10 cellular contexts compared by ENCODE assay signal in the genomic region with DNA sequence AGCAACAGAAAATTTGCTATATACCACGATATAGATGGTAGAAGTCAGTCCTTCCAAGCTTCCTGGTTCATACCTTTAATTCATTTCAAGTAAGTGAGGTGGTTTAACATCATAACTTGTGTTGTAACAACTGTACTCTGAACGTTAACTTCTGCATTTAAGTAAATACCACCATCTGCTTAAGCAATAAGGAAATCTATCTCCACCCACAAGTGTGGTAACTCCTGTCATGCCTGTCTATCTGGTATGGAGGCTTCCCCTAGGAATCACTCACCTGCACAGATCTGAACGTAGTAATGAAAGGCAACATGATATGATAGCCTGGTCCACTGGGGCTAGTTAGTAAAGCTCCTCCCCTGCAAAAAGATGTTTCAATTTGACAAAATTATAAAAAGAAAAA. TPM values are rescaled to one million over a fixed set of nuclear protein-coding genes. Genes with fewer than 3 reads are reported as not detected.
DNase-seq lines count a peak whose midpoint lies in the region; ATAC-seq, FAIRE-seq and TF ChIP-seq lines count a peak whose summit lies in the region.
"Had no signal": no experiment of that assay in that cellular context is flagged by ENCODE, and none has a peak within 500 bp of the region (broad histone marks: within the 10 kb centered on the region; RNA-seq: fewer than 3 reads in every experiment).

No MANE protein-coding gene starts in this region.

- 65 to 69% methylated on average over 3 of the region's 3 CpGs for WGBS in GM23248 (ENCODE audit: low coverage in 1 of 2, low lambda C conversion rate in 2 of 2, missing lambda C conversion rate in 2 of 2), 2 experiments
- 30% methylated on average over 3 of the region's 3 CpGs for WGBS in K562 (ENCODE audit: insufficient coverage, low coverage, missing lambda C conversion rate)

- H3K9me3 Mint-ChIP-seq in nephron progenitor cell: peaks cover 7% of the 10 kb centered on the region

- H3K27ac ChIP-seq in GM23248 (no peak overlapping the region), K562 (ENCODE audit: extremely low read depth, low read depth, low read length) (0 out of 3 replicates have a peak overlapping the region, but pooled peaks have one; percentile 19)

- peak; percentile 21 for DNase-seq in GM23248
- peak; percentile 61 for DNase-seq in NCI-H69 (lab: John Stamatoyannopoulos, UW)
- DNase-seq in K562 (ENCODE audit: extremely low read depth in 1 of 4, low spot score in 3 of 4): peak in 1 of 4 experiments; percentile 4
- no peak for DNase-seq in nephron progenitor cell
- no peak for DNase-seq in activated CD4-positive, CD25-positive, alpha-beta regulatory T cell treated with anti-CD3 and anti-CD28 coated beads, Interleukin-2, amount 50 U/mL, for 72 hours
- no peak for DNase-seq in SHP77 treated with DMSO at 0.1 percent for 48 hours (lab: John Stamatoyannopoulos, UW)
- DNase-seq in left cardiac atrium: no peak
- DNase-seq: activated gamma-delta T cell, GOT3 had no signal

- no peaks in the 10 kb centered on the region for H3K9me1 ChIP-seq in K562 (ENCODE audit: control insufficient read depth, insufficient read depth, low read length)

- no peak overlapping the region for H3K27ac Mint-ChIP-seq in nephron progenitor cell

- no TSS peak for BruUV-seq in K562 (replicated peaks; lab: Mats Ljungman, UMichigan)

- H3K4me1 ChIP-seq in GM23248 (ENCODE audit: insufficient read depth): peaks cover 36% of the 10 kb centered on the region
- H3K4me1 ChIP-seq in K562 (replicated peaks in 1 of 2; ENCODE audit: control insufficient read depth in 2 of 2, insufficient read depth in 2 of 2, low read length in 2 of 2): peaks cover 0 to 6% of the 10 kb centered on the region in 2 experiments; a peak in 2 of 5 replicates

- H4K20me1 ChIP-seq in GM23248 (ENCODE audit: insufficient read depth): no peaks in the 10 kb centered on the region
- H4K20me1 ChIP-seq in K562 (replicated peaks; ENCODE audit: control insufficient read depth, insufficient read depth, low read length): no peaks in the 10 kb centered on the region

- H3K27me3 ChIP-seq in GM23248 (replicated peaks; ENCODE audit: insufficient read depth) (no peaks in the 10 kb centered on the region), K562 (ENCODE audit: control insufficient read depth in 2 of 2, insufficient read depth in 2 of 2, low read length in 2 of 2) (no peaks in the 10 kb centered on the region)

- H3K4me3 Mint-ChIP-seq in nephron progenitor cell: peak overlapping the region; percentile 97

- H3K27me3 Mint-ChIP-seq in nephron progenitor cell (ENCODE audit: low read depth, poor library complexity): no peaks in the 10 kb centered on the region

- POLR2A ChIA-PET in K562 (lab: Yijun Ruan, JAX): no interaction called here

- H3K36me3 ChIP-seq in GM23248 (ENCODE audit: low read depth): peaks cover 10% of the 10 kb centered on the region; the same call in 1 of the 2 replicates
- H3K36me3 ChIP-seq in K562 (ENCODE audit: control insufficient read depth, insufficient read depth, low read length): peaks cover 50% of the 10 kb centered on the region; the same call in 2 of the 3 replicates

- no peaks in the 10 kb centered on the region for H3K9me2 ChIP-seq in GM23248 (ENCODE audit: insufficient read depth)

- H3F3A ChIP-seq in GM23248 (ENCODE audit: insufficient read depth): peaks cover 34% of the 10 kb centered on the region

- H3K4me2 ChIP-seq in GM23248 (ENCODE audit: unreplicated experiment) (peak overlapping the region; percentile 93), K562 (ENCODE audit: insufficient read depth, low read length) (peak overlapping the region; percentile 38; the same call in 1 of the 2 replicates)

- peak; percentile 55 for FAIRE-seq in K562 (lab: Jason Lieb, UNC)

- H3K4me3 ChIP-seq in GM23248 (no peak overlapping the region), K562 (no peak overlapping the region)

- intact Hi-C loops in K562 (cut with micrococcal nuclease): no loop called here
- intact Hi-C loops in left cardiac atrium (cut with DNase I): no loop called here

- CTCF ChIA-PET in K562 (lab: Yijun Ruan, JAX; ENCODE audit: low intra/inter-chr PET ratio): no interaction called here

- no peak for TF ChIP-seq EP300 in K562 (IDR thresholded peaks at IDR 0.05; ENCODE audit: low read length)

- H3K4me1 Mint-ChIP-seq in nephron progenitor cell: peaks cover 60% of the 10 kb centered on the region

- in situ Hi-C loops in GM23248 (cut with MboI): no loop called here
- in situ Hi-C loops in K562 (cut with MboI): no loop called here

- ATAC-seq in K562 (no peak), GM21390 (IDR thresholded peaks at IDR 0.05; ENCODE audit: unreplicated experiment) (no peak), left cardiac atrium (no peak)

- H3K9ac ChIP-seq in GM23248 (no peak overlapping the region), K562 (ENCODE audit: insufficient read depth in 1 of 2, low read depth in 2 of 2, low read length in 2 of 2) (no peak overlapping the region)

- H3K9me3 ChIP-seq in GM23248 (ENCODE audit: low read depth) (no peaks in the 10 kb centered on the region), K562 (replicated peaks; ENCODE audit: control insufficient read depth, insufficient read depth, low read depth, low read length) (no peaks in the 10 kb centered on the region)

- peaks cover 42% of the 10 kb centered on the region for H3K36me3 Mint-ChIP-seq in nephron progenitor cell (ENCODE audit: low read depth)

- H3K79me2 ChIP-seq in GM23248 (ENCODE audit: insufficient read depth) (peaks cover 72% of the 10 kb centered on the region), K562 (ENCODE audit: control insufficient read depth, insufficient read depth, low read length) (peaks cover 69% of the 10 kb centered on the region)

- TF ChIP-seq POLR2A in K562 (conservative IDR thresholded peaks at IDR 0.05): no peak

- TF ChIP-seq CTCF in K562 (IDR thresholded peaks at IDR 0.05 in 2 of 3, conservative IDR thresholded peaks at IDR 0.05 in 1 of 3; ENCODE audit: insufficient read depth in 2 of 3, low read depth in 1 of 3, low read length in 3 of 3) (no peak), nephron progenitor cell (IDR thresholded peaks at IDR 0.05) (no peak)

- no peak overlapping the region for H2AFZ ChIP-seq in GM23248
- no peak overlapping the region for H2AFZ ChIP-seq in K562 (ENCODE audit: low read depth, low read length)

- no peak for TF ChIP-seq RAD21 in K562 (CRISPR knock-in tag; conservative IDR thresholded peaks at IDR 0.05 in 1 of 2, IDR thresholded peaks at IDR 0.05 in 1 of 2)

RNA-seq across cellular contexts. Expression of gene ERLIN1, which starts 2.3 kb away (rescaled TPM):
- 32.2 and 43.3 TPM in 2 replicates for total RNA-seq in GM23248 (2014; rRNA removed; shearing (Covaris generic))
- polyA plus RNA-seq in GM23248 (2016; fragmentation: Nextera tagmentation; extraction: Ambion mirVana) (62.5 and 63.3 TPM in 2 replicates), K562 (2011; rRNA removed) (20.1 and 23.0 TPM in 2 replicates), K562 (2014; fragmentation: Illumina TruSeq; extraction: Trizol) (20.3 and 26.8 TPM in 2 replicates), K562 (2014; fragmentation: Nextera tagmentation; extraction: Ambion mirVana) (10 to 100 TPM in 1 of 2 experiments, 1 to 10 TPM in 1; 9.8 to 15.5 TPM), K562 (2014; rRNA removed) (16.1 and 19.1 TPM in 2 replicates)
- 20.4 and 27.6 TPM in 2 replicates for total RNA-seq in K562 (2011; cell fraction: chromatin; rRNA removed; ENCODE audit: low replicate concordance)
- total RNA-seq in K562 (2011; cell fraction: nucleolus; rRNA removed): 23.6 and 24.0 TPM in 2 replicates
- total RNA-seq in K562 (2011; cell fraction: nucleoplasm; rRNA removed): 27.5 and 30.7 TPM in 2 replicates
- total RNA-seq in K562 (2014; rRNA removed) (11.9 and 15.4 TPM in 2 replicates), K562 (2014; rRNA removed; fragmentation: Illumina TruSeq; extraction: Trizol) (15.4 and 15.9 TPM in 2 replicates), K562 (2015; rRNA removed; fragmentation: Illumina TruSeq; extraction: Trizol) (16.9 and 17.8 TPM in 2 replicates), K562 (2021) (14.6 and 14.7 TPM in 2 replicates), left cardiac atrium (10 to 100 TPM; 12.4 to 13.5 TPM)
- polyA plus RNA-seq in K562 (2011; cell fraction: cytosol; rRNA removed): 8.5 and 12.1 TPM in 2 replicates
- polyA plus RNA-seq in K562 (2011; cell fraction: nucleus; rRNA removed): 15.0 and 18.8 TPM in 2 replicates
- polyA plus RNA-seq in K562 (2012): 23.3 and 25.2 TPM in 2 replicates
- polyA minus RNA-seq in K562 (2011; rRNA and poly(A)+ RNA removed): 20.7 and 23.5 TPM in 2 replicates
- polyA minus RNA-seq in K562 (2011; cell fraction: cytosol; rRNA and poly(A)+ RNA removed): 9.0 and 9.8 TPM in 2 replicates
- polyA minus RNA-seq in K562 (2011; cell fraction: nucleus; rRNA and poly(A)+ RNA removed): 7.8 and 10.9 TPM in 2 replicates

RNA-seq across cellular contexts. Expression of gene CHUK, which starts 45.9 kb away (rescaled TPM):
- total RNA-seq in GM23248 (2014; rRNA removed; shearing (Covaris generic)): 18.7 and 21.7 TPM in 2 replicates
- 11.0 and 12.7 TPM in 2 replicates for polyA plus RNA-seq in GM23248 (2016; fragmentation: Nextera tagmentation; extraction: Ambion mirVana)
- 15.6 and 46.0 TPM in 2 replicates for total RNA-seq in K562 (2011; cell fraction: chromatin; rRNA removed; ENCODE audit: low replicate concordance)
- 5.0 and 7.9 TPM in 2 replicates for total RNA-seq in K562 (2011; cell fraction: nucleolus; rRNA removed)
- 16.6 and 19.2 TPM in 2 replicates for total RNA-seq in K562 (2011; cell fraction: nucleoplasm; rRNA removed)
- 17.0 and 18.3 TPM in 2 replicates for total RNA-seq in K562 (2014; rRNA removed)
- total RNA-seq in K562 (2014; rRNA removed; fragmentation: Illumina TruSeq; extraction: Trizol): 33.1 and 36.5 TPM in 2 replicates
- 25.4 and 32.4 TPM in 2 replicates for total RNA-seq in K562 (2015; rRNA removed; fragmentation: Illumina TruSeq; extraction: Trizol)
- total RNA-seq in K562 (2021): 20.2 and 20.9 TPM in 2 replicates
- polyA plus RNA-seq in K562 (2011; rRNA removed): 15.6 and 25.9 TPM in 2 replicates
- polyA plus RNA-seq in K562 (2011; cell fraction: cytosol; rRNA removed): 4.2 and 6.6 TPM in 2 replicates
- 7.2 and 8.3 TPM in 2 replicates for polyA plus RNA-seq in K562 (2011; cell fraction: nucleus; rRNA removed)
- 12.1 and 13.4 TPM in 2 replicates for polyA plus RNA-seq in K562 (2012)
- polyA plus RNA-seq in K562 (2014; fragmentation: Illumina TruSeq; extraction: Trizol): 29.0 and 30.9 TPM in 2 replicates
- polyA plus RNA-seq in K562 (2014; fragmentation: Nextera tagmentation; extraction: Ambion mirVana): 10 to 100 TPM in 1 of 2 experiments, 1 to 10 TPM in 1; 8.1 to 10.0 TPM
- 17.3 and 18.2 TPM in 2 replicates for polyA plus RNA-seq in K562 (2014; rRNA removed)
- 34.7 and 39.3 TPM in 2 replicates for polyA minus RNA-seq in K562 (2011; rRNA and poly(A)+ RNA removed)
- polyA minus RNA-seq in K562 (2011; cell fraction: cytosol; rRNA and poly(A)+ RNA removed): 7.9 and 11.6 TPM in 2 replicates
- polyA minus RNA-seq in K562 (2011; cell fraction: nucleus; rRNA and poly(A)+ RNA removed): 7.5 and 12.6 TPM in 2 replicates
- 10 to 100 TPM; 10.4 to 13.5 TPM for total RNA-seq in left cardiac atrium

Comparison
In these comparisons a context has a peak if more than half of its experiments do, and no peak if none do; other contexts are left out.
1. DNase-seq: peak in GM23248 (single experiment) and NCI-H69 (single experiment); none in nephron progenitor cell (single experiment), activated CD4-positive, CD25-positive, alpha-beta regulatory T cell treated with anti-CD3 and anti-CD28 coated beads, Interleukin-2, amount 50 U/mL, for 72 hours (single experiment), SHP77 treated with DMSO at 0.1 percent for 48 hours (single experiment) and left cardiac atrium (single experiment).